37 cellular contexts compared by ENCODE assay signal in the genomic region with DNA sequence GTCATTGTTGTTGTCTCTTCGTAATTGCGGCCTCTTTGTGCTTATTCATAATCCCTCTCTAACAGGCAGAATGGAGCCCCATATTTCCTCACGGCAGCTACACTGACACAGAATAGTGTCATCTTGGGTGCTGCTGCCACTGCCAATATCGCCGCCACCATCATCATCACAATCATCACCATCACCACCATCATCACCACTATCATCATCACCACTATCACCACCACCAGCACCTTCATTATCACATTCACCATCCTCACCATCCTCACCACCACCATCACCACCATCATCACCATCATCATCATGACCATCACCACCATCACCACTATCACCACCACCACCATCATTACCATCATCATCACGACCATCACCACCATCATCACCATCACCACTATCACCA. TPM values are rescaled to one million over a fixed set of nuclear protein-coding genes. Genes with fewer than 3 reads are reported as not detected.
"Had no signal": no experiment of that assay in that cellular context is flagged by ENCODE, and none has a peak within 500 bp of the region (broad histone marks: within the 10 kb centered on the region; RNA-seq: fewer than 3 reads in every experiment).

No MANE protein-coding gene starts in this region.

- H3K4me1 ChIP-seq: body of pancreas, breast epithelium had no signal

- DNase-seq: activated B cell treated with CpG ODN at 0.5 μM for 24 hours; activated CD4-positive, alpha-beta T cell treated with anti-CD3 and anti-CD28 coated beads for 48 hours; activated CD4-positive, alpha-beta T cell treated with anti-CD3 and anti-CD28 coated beads, Interleukin-2, amount 50 U/mL, for 1 hour; activated CD8-positive, alpha-beta memory T cell treated with anti-CD3 and anti-CD28 coated beads for 24 hours; activated CD8-positive, alpha-beta T cell treated with anti-CD3 and anti-CD28 coated beads for 36 hours; activated effector memory CD4-positive, alpha-beta T cell treated with Interleukin-2 at 50 U/mL for 16 hours; activated gamma-delta T cell treated with Interleukin-2 at 50 U/mL for 16 hours; activated naive CD4-positive, alpha-beta T cell treated with anti-CD3 and anti-CD28 coated beads, Interleukin-2, amount 50 U/mL, for 16 hours; activated naive CD4-positive, alpha-beta T cell treated with Interleukin-2 at 50 U/mL for 16 hours; activated T-cell treated with anti-CD3 and anti-CD28 coated beads, Interleukin-2, amount 50 U/mL, for 4 hours; amniotic stem cell; anterior cingulate cortex; body of pancreas; central memory CD4-positive, alpha-beta T cell; dorsolateral prefrontal cortex; effector memory CD4-positive, alpha-beta T cell; endodermal cell; esophagus squamous epithelium; foreskin melanocyte; head of caudate nucleus; hippocampal formation had no signal

- H3K27me3 Mint-ChIP-seq: activated B cell treated with CpG ODN at 0.5 μM for 24 hours had no signal

- H3K36me3 ChIP-seq: breast epithelium, cardiac muscle cell, esophagus squamous epithelium, gastroesophageal sphincter had no signal

- H3K27ac Mint-ChIP-seq: activated CD8-positive, alpha-beta T cell treated with anti-CD3 and anti-CD28 coated beads for 36 hours; activated naive CD8-positive, alpha-beta T cell; activated T-helper 17 cell treated with anti-CD3 and anti-CD28 coated beads, Interleukin-2, amount 50 U/mL, for 72 hours; dendritic cell treated with granulocyte-macrophage colony-stimulating factor and Interleukin-4, amounts not matched to agents 40 ng/mL and 50 ng/mL, for 4 days; endodermal cell had no signal

- H3K27ac ChIP-seq: body of pancreas, breast epithelium, cardiac muscle cell, coronary artery, epithelial cell of prostate, esophagus squamous epithelium, gastroesophageal sphincter, VCaP had no signal

- H3K4me3 Mint-ChIP-seq: activated B cell treated with CpG ODN at 0.5 μM for 24 hours; activated CD8-positive, alpha-beta T cell treated with anti-CD3 and anti-CD28 coated beads for 36 hours; activated naive CD8-positive, alpha-beta T cell; activated T-cell treated with anti-CD3 and anti-CD28 coated beads, Interleukin-2, amount 50 U/mL, for 4 hours; activated T-helper 17 cell treated with anti-CD3 and anti-CD28 coated beads, Interleukin-2, amount 50 U/mL, for 72 hours; dendritic cell treated with granulocyte-macrophage colony-stimulating factor and Interleukin-4, amounts not matched to agents 40 ng/mL and 50 ng/mL, for 4 days; endodermal cell had no signal

- H3K4me3 ChIP-seq: body of pancreas, breast epithelium, cardiac muscle cell, coronary artery, esophagus squamous epithelium, gastroesophageal sphincter had no signal

- H3K9me3 Mint-ChIP-seq: activated T-cell treated with anti-CD3 and anti-CD28 coated beads, Interleukin-2, amount 50 U/mL, for 4 hours had no signal

- H3K4me1 Mint-ChIP-seq: endodermal cell had no signal

- H3K9me3 ChIP-seq: body of pancreas, breast epithelium, esophagus squamous epithelium, gastroesophageal sphincter had no signal

- ATAC-seq: activated CD8-positive, alpha-beta T cell treated with anti-CD3 and anti-CD28 coated beads for 36 hours; activated T-cell treated with anti-CD3 and anti-CD28 coated beads, Interleukin-2, amount 50 U/mL, for 4 hours; body of pancreas; gastroesophageal sphincter had no signal

RNA-seq across cellular contexts. Expression of gene NPBWR2, which starts 10.8 kb away (rescaled TPM):
- total RNA-seq: activated B cell treated with CpG ODN at 0.5 μM for 24 hours; activated CD8-positive, alpha-beta T cell treated with anti-CD3 and anti-CD28 coated beads for 36 hours; activated T-cell treated with anti-CD3 and anti-CD28 coated beads, Interleukin-2, amount 50 U/mL, for 4 hours; activated T-helper 17 cell treated with anti-CD3 and anti-CD28 coated beads, Interleukin-2, amount 50 U/mL, for 72 hours; body of pancreas; breast epithelium; cardiac muscle cell; cerebellum; endodermal cell; esophagus squamous epithelium; fibroblast of lung; fibroblast of villous mesenchyme; gastroesophageal sphincter; glomerular endothelial cell; T-helper 1 cell treated with Interleukin-12 subunit alpha and Interleukin-12 subunit beta and Interleukin-4 antibody, amounts not matched to agents 30 ng/mL and 1 ng/mL, for 36 hours had no signal
- polyA plus RNA-seq: adipose tissue, cardiac muscle cell, esophagus, fibroblast of lung had no signal

RNA-seq across cellular contexts. Expression of gene LKAAEAR1, which starts 12.3 kb away (rescaled TPM):
- total RNA-seq: endodermal cell; esophagus squamous epithelium; fibroblast of lung; fibroblast of villous mesenchyme; T-helper 1 cell treated with Interleukin-12 subunit alpha and Interleukin-12 subunit beta and Interleukin-4 antibody, amounts not matched to agents 30 ng/mL and 1 ng/mL, for 36 hours had no signal
- polyA plus RNA-seq: fibroblast of lung had no signal
